22 cellular contexts compared by ENCODE assay signal in the genomic region with DNA sequence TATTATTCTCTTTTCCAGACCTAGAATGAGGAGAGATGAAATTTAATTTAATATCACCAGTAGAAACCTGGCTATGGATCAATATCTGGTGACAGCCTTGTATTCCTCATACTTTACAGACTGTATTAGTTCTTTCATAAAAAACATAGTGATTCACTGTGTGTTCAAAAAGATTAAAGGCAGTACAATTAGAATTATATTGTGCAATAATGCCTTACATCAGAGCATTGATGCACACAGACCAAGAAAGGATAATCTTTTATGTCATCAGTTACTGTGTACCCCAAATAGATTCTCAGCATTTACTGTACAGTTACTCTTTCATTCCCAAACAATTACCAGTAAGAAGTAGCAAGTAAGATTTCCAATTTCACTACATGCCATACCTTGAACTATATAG.
"Had no signal": no experiment of that assay in that cellular context is flagged by ENCODE, and none has a peak within 500 bp of the region (broad histone marks: within the 10 kb centered on the region; RNA-seq: fewer than 3 reads in every experiment).

No MANE protein-coding gene starts in this region.

- H3K4me3 ChIP-seq: colonic mucosa, hepatocyte, lung, neural progenitor cell, ovary, right atrium auricular region, suprapubic skin, thyroid gland had no signal

- H3K9me3 ChIP-seq: colonic mucosa, ovary, right atrium auricular region, suprapubic skin, thyroid gland had no signal

- H3K9ac ChIP-seq: neural progenitor cell had no signal

- DNase-seq: colonic mucosa; dermis blood vessel endothelial cell; erythroblast; foreskin melanocyte; head of caudate nucleus; left colon; left ventricle myocardium superior; mesenchymal stem cell; midbrain; nucleus accumbens; ovary; stimulated activated CD4-positive, alpha-beta T cell treated with anti-CD3 and anti-CD28 coated beads, Interleukin-4, amount 100 ng/mL, for 1 hour; stimulated activated CD8-positive, alpha-beta memory T cell treated with anti-CD3 and anti-CD28 coated beads, Interleukin-4, amount 100 ng/mL, for 48 hours; stimulated activated naive CD8-positive, alpha-beta T cell treated with anti-CD3 and anti-CD28 coated beads, Interleukin-15, Interleukin-2, amounts not matched to agents 100 U/mL and 50 U/mL, for 24 hours; thyroid gland had no signal

- ATAC-seq: left colon; left ventricle myocardium superior; natural killer cell treated with Interleukin-12 subunit alpha and Interleukin-12 subunit beta and Interleukin-15 and Interleukin-18, amount 100 ng/mL, for 72 hours; stimulated activated effector memory CD8-positive, alpha-beta T cell treated with anti-CD3 and anti-CD28 coated beads, Interleukin-12 subunit alpha, Interleukin-12 subunit beta, amount 100 ng/mL, for 72 hours; stimulated activated naive CD8-positive, alpha-beta T cell treated with anti-CD3 and anti-CD28 coated beads, Interleukin-15, Interleukin-2, amounts not matched to agents 100 U/mL and 50 U/mL, for 24 hours had no signal

- H3K27me3 ChIP-seq: colonic mucosa, hepatocyte, neural progenitor cell, ovary, right atrium auricular region, suprapubic skin, thyroid gland had no signal

- H3K4me1 ChIP-seq: colonic mucosa, neural progenitor cell, right atrium auricular region, suprapubic skin, thyroid gland had no signal

- H3K36me3 ChIP-seq: colonic mucosa, neural progenitor cell, ovary, right atrium auricular region, suprapubic skin, thyroid gland had no signal
